In the genomic region with DNA sequence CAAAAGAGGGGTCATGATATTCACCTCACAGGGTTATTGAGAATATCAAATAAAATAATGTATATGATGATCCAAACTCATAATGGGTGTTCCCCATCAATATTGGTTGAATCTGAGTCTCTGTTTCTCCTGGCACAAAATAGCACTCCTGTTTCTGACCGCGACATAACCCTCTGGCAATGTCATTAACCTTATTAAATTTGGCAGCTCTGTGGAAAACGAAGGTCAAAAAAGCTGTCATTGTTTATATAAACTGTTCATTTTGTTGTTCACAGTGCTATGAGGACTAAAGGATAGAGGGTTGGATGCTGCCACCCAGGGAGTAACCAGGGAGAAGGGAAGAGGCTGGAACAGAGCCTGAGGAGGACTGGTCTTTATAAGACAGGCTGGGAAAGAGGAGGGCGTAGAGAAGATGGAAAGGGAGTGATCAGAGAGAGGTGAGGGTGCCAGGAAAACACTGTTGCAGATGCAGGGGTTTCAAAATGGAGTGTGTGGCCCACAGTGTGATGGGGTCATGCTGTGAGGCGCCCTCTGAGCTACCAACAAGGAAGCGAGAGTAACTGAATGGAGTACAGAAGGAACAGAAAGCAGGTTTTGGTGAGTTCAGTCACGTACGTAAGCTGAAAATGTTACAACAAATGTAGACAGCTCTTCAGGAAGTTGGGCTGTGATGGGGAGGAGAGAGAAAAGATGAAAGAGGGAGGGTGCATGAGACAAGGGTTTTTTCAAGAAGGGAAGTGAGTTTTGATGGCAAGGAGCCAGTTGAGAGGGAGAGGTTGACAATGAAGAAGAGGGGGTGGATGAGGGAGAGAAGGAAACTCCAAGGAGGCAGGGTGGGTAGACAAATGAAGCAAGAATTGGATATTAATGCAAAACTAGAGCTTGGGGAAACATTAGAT, we compare ENCODE assay signal across 8 cellular contexts.
DNase-seq lines count a peak whose midpoint lies in the region; ATAC-seq and TF ChIP-seq lines count a peak whose summit lies in the region.

No MANE protein-coding gene starts in this region.

- intact Hi-C loops in lower lobe of right lung (cut with DNase I): no loop called here

- H3K27me3 Mint-ChIP-seq in T-helper 2 cell treated with Interferon-gamma antibody and Interleukin-4, amounts not matched to agents 5 μg/mL and 100 μg/mL, for 36 hours (ENCODE audit: low read depth): no peaks in the 10 kb centered on the region

- no peak overlapping the region for H3K4me3 ChIP-seq in lower lobe of right lung

- H3K9me3 ChIP-seq in lower lobe of right lung: no peaks in the 10 kb centered on the region

- no peak for TF ChIP-seq CTCF in lower lobe of right lung (IDR thresholded peaks at IDR 0.05)

- DNase-seq in Ammon's horn (ENCODE audit: low spot score) (peak; percentile 78), lower lobe of right lung (no peak), SK-N-DZ (ENCODE audit: low spot score) (no peak), mesenteric fat pad (ENCODE audit: low spot score) (no peak), dermis blood vessel endothelial cell (no peak)
- DNase-seq in T-helper 2 cell treated with Interferon-gamma antibody and Interleukin-4, amounts not matched to agents 5 μg/mL and 100 μg/mL, for 36 hours (ENCODE audit: low spot score): no peak

- H3K4me1 ChIP-seq in lower lobe of right lung: peaks cover 19% of the 10 kb centered on the region

- no peaks in the 10 kb centered on the region for H3K27me3 ChIP-seq in lower lobe of right lung (ENCODE audit: low read depth)

- H3K4me3 Mint-ChIP-seq in T-helper 2 cell treated with Interferon-gamma antibody and Interleukin-4, amounts not matched to agents 5 μg/mL and 100 μg/mL, for 36 hours: peak overlapping the region; percentile 53

- H3K27ac ChIP-seq in lower lobe of right lung: no peak overlapping the region

- peaks cover 10% of the 10 kb centered on the region for H3K36me3 Mint-ChIP-seq in T-helper 2 cell treated with Interferon-gamma antibody and Interleukin-4, amounts not matched to agents 5 μg/mL and 100 μg/mL, for 36 hours (ENCODE audit: low read depth)

- no peaks in the 10 kb centered on the region for H3K36me3 ChIP-seq in lower lobe of right lung

- peaks cover 47% of the 10 kb centered on the region for H3K4me1 Mint-ChIP-seq in T-helper 2 cell treated with Interferon-gamma antibody and Interleukin-4, amounts not matched to agents 5 μg/mL and 100 μg/mL, for 36 hours (ENCODE audit: low read depth)

- H3K27ac Mint-ChIP-seq in T-helper 2 cell treated with Interferon-gamma antibody and Interleukin-4, amounts not matched to agents 5 μg/mL and 100 μg/mL, for 36 hours: peak overlapping the region; percentile 91

- H3K9me3 Mint-ChIP-seq in T-helper 2 cell treated with Interferon-gamma antibody and Interleukin-4, amounts not matched to agents 5 μg/mL and 100 μg/mL, for 36 hours: peaks cover 5% of the 10 kb centered on the region

- ATAC-seq in GM19023 (IDR thresholded peaks at IDR 0.05; ENCODE audit: unreplicated experiment) (peak; percentile 97), HG03097 (IDR thresholded peaks at IDR 0.05; ENCODE audit: low FRiP score, unreplicated experiment) (peak; percentile 71), lower lobe of right lung (peak; percentile 53 to 84)
